Comparison of ENCODE assay signal across 8 cellular contexts in the genomic region with DNA sequence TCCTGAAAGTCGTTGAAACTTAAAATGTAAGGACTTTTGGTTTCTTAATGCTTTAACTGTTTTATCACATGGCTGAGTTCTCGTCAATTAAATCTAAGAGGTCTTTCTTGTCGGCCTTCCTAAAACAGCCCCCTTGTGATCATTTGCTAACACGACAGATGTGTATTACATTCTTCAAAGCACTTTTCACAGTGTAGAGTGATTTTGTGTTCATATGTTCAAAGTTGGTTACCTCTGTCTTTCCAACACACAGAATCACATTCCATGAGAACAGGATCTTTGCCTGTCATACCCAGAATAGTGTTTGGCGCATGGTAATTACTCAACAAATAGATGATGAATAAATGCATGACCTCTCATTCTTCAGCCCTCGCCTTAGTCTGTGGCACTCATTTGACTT. TPM values are rescaled to one million over a fixed set of nuclear protein-coding genes. Genes with fewer than 3 reads are reported as not detected.
DNase-seq lines count a peak whose midpoint lies in the region; ATAC-seq and TF ChIP-seq lines count a peak whose summit lies in the region.

No MANE protein-coding gene starts in this region.

- H3K4me3 Mint-ChIP-seq in H9 = no peak overlapping the region

- H3K79me2 ChIP-seq in H9 (ENCODE audit: insufficient read depth, low read length) = peaks cover 30% of the 10 kb centered on the region

- no peak overlapping the region for H3T11ph ChIP-seq in H9 (ENCODE audit: low read length)

- H3K27me3 Mint-ChIP-seq in H9 (ENCODE audit: low read depth) = no peaks in the 10 kb centered on the region

- no peak overlapping the region for H3K56ac ChIP-seq in H9 (ENCODE audit: insufficient read length, low read depth, low read length)

- H3K4me1 ChIP-seq in H9 (ENCODE audit: insufficient read depth, low read length) = 0 out of 2 replicates have a peak, but pooled peaks cover 3% of the 10 kb centered on the region

- H3K79me1 ChIP-seq in H9 (ENCODE audit: insufficient read depth, low read depth, low read length, poor library complexity, severe bottlenecking) = peaks cover 8% of the 10 kb centered on the region

- H3K36me3 ChIP-seq in kidney epithelial cell (ENCODE audit: control insufficient read depth, insufficient read depth, low read length) = no peaks in the 10 kb centered on the region

- peak overlapping the region; percentile 79 for H3K4me2 ChIP-seq in H9 (ENCODE audit: insufficient read depth, insufficient read length, low read length)

- no peak overlapping the region for H2BK12ac ChIP-seq in H9 (ENCODE audit: insufficient read length, low read depth, low read length)

- H2BK5ac ChIP-seq in H9 (ENCODE audit: insufficient read length, low read length) = no peak overlapping the region

- ATAC-seq in HG03097 (IDR thresholded peaks at IDR 0.05; ENCODE audit: low FRiP score, unreplicated experiment) (no peak), GM18519 (IDR thresholded peaks at IDR 0.05; ENCODE audit: low FRiP score, unreplicated experiment) (no peak)

- H3K4me1 Mint-ChIP-seq in H9 = peaks cover 3 to 6% of the 10 kb centered on the region in 2 experiments; a peak in 3 of 4 replicates

- H3K9ac ChIP-seq in H9 (ENCODE audit: extremely low read depth, insufficient read length, low read length) = peak overlapping the region; percentile 97

- H4K91ac ChIP-seq in H9 (ENCODE audit: insufficient read length, low read depth, low read length) = no peak overlapping the region

- H3K9me3 ChIP-seq in H9 (ENCODE audit: control insufficient read depth, low read depth, low read length) = no peaks in the 10 kb centered on the region

- H3K9me3 Mint-ChIP-seq in H9 = no peaks in the 10 kb centered on the region

- H3K23me2 ChIP-seq in H9 (ENCODE audit: insufficient read length, low read depth, low read length, poor library complexity, severe bottlenecking) = peaks cover 8% of the 10 kb centered on the region

- H3K27me3 ChIP-seq in H9 (ENCODE audit: insufficient read depth, low read length) = no peaks in the 10 kb centered on the region
- no peaks in the 10 kb centered on the region for H3K27me3 ChIP-seq in kidney epithelial cell (ENCODE audit: control insufficient read depth, insufficient read depth, low read length)

- H3K27ac ChIP-seq in 22Rv1 = peak overlapping the region; percentile 89; the same call in 1 of the 2 replicates
- no peak overlapping the region for H3K27ac ChIP-seq in H9 (ENCODE audit: insufficient read length, low read depth, low read length)
- peak overlapping the region; percentile 82 for H3K27ac ChIP-seq in VCaP

- DNase-seq in H9 (no peak), kidney epithelial cell (ENCODE audit: low read depth) (no peak), amygdala (lab: John Stamatoyannopoulos, UW) (no peak), NCI-H2227 treated with DMSO at 0.1 percent for 48 hours (lab: John Stamatoyannopoulos, UW) (no peak)

- H4K8ac ChIP-seq in H9 (replicated peaks; ENCODE audit: insufficient read length, low read depth, low read length) = no peak overlapping the region

- peaks cover 4 to 6% (median 4%) of the 10 kb centered on the region in 3 experiments; a peak in 6 of 7 replicates for H3K36me3 Mint-ChIP-seq in H9 (ENCODE audit: insufficient read depth in 1 of 3, low read depth in 3 of 3)

- no peak overlapping the region for H2AFZ ChIP-seq in H9 (ENCODE audit: low read length)

- TF ChIP-seq CTCF in 22Rv1 (IDR thresholded peaks at IDR 0.05) = no peak
- TF ChIP-seq CTCF in H9 (conservative IDR thresholded peaks at IDR 0.05) = peak; percentile 45
- peak; percentile 3; the same call in 1 of the 2 replicates for TF ChIP-seq CTCF in VCaP (conservative IDR thresholded peaks at IDR 0.05)
- peak; percentile 24 for TF ChIP-seq CTCF in kidney epithelial cell (IDR thresholded peaks at IDR 0.05; ENCODE audit: insufficient read depth, low read length, poor library complexity, severe bottlenecking)

- H4K20me1 ChIP-seq in H9 (ENCODE audit: control insufficient read depth, insufficient read depth, insufficient read length) = no peaks in the 10 kb centered on the region

- no peak overlapping the region for H3K14ac ChIP-seq in H9 (ENCODE audit: insufficient read depth, low read length)

- H2BK120ac ChIP-seq in H9 (ENCODE audit: low read depth, low read length, poor library complexity, severe bottlenecking) = no peak overlapping the region

- no peak overlapping the region for H3K27ac Mint-ChIP-seq in H9

- H4K5ac ChIP-seq in H9 (ENCODE audit: insufficient read length, low read depth, low read length) = no peak overlapping the region

- H2AK5ac ChIP-seq in H9 (ENCODE audit: insufficient read length, low read length) = no peak overlapping the region

- H3K4me3 ChIP-seq in kidney epithelial cell (ENCODE audit: low read depth, low read length) = peak overlapping the region; percentile 72

- H3K18ac ChIP-seq in H9 (ENCODE audit: insufficient read length, low read depth, low read length) = no peak overlapping the region

- no CpG with 5 or more reads among the region's 6 CpGs for WGBS in H9 (ENCODE audit: extremely low coverage, insufficient read length, low lambda C conversion rate)

- H2BK20ac ChIP-seq in H9 (ENCODE audit: low read depth, low read length, poor library complexity, severe bottlenecking) = no peak overlapping the region

- no peak overlapping the region for H3K4ac ChIP-seq in H9 (ENCODE audit: low read depth, low read length)

- no peak overlapping the region for H3K23ac ChIP-seq in H9 (ENCODE audit: insufficient read length, low read depth, low read length)

- no peak overlapping the region for H2BK15ac ChIP-seq in H9 (ENCODE audit: low read depth, low read length)

RNA-seq across cellular contexts. Expression of a gene that starts 1.1 kb away (rescaled TPM):
- 29.6 and 31.9 TPM in 2 replicates for total RNA-seq in H9 (2021)
- total RNA-seq in kidney epithelial cell = 26.8 and 29.5 TPM in 2 replicates
